ENCODE assay signal across 1 cellular context in the genomic region with DNA sequence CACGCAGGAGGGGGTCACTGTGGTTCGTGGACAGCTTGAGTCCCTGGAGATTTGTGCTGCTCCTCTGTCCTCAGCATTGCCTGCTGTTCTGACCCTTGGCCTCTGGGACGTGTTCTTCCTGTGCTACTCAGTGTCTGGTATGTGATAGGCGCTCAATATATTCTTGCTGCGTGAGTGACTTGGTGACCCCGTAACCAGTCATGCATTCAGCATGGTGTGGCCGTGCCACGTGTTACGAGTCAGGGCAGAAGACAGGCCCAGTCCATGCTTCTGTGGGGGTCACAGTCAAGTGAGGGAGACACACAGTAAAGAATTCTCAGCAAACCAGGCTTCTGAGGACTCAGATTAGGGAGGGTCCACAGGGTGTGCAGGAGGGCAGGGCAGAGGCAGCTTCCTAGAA.
TF ChIP-seq lines count a peak whose summit lies in the region.

No MANE protein-coding gene starts in this region.

TF ChIP-seq in GM12878, 131 proteins besides CTCF, POLR2A, EP300 and RAD21:
- peak; percentile 41 for TF ChIP-seq NR2F1 (conservative IDR thresholded peaks at IDR 0.05)
- no peak for TF ChIP-seq SUZ12 (IDR thresholded peaks at IDR 0.05; ENCODE audit: unreplicated experiment)
TF ChIP-seq in GM12878: peak in this region for 1.
